ENCODE assay signal across 16 cellular contexts in genomic region chr3:56868706-56869105, GRCh38.
"Had no signal": no experiment of that assay in that cellular context is flagged by ENCODE, and none has a peak within 500 bp of the region (broad histone marks: within the 10 kb centered on the region; RNA-seq: fewer than 3 reads in every experiment).

No MANE protein-coding gene starts in this region.

- H2AFZ ChIP-seq: hepatocyte had no signal

- DNase-seq: activated CD4-positive, CD25-positive, alpha-beta regulatory T cell; activated gamma-delta T cell treated with Interleukin-2 at 50 U/mL for 16 hours; aorta; dermis blood vessel endothelial cell; erythroblast; islet precursor cell; midbrain; stimulated activated CD4-positive, alpha-beta T cell treated with anti-CD3 and anti-CD28 coated beads, Interleukin-2, amount 100 ng/mL, for 48 hours; stimulated activated naive B cell treated with anti-CD40 and anti-IgM and Interleukin-4, amounts not matched to agents 10 μg/mL and 1 μg/mL and 100 μg/mL, for 72 hours; SW 1271; trophoblast cell had no signal

- H3K27me3 ChIP-seq: breast epithelium, gastroesophageal sphincter, hepatocyte, right atrium auricular region had no signal

- H3K79me2 ChIP-seq: hepatocyte had no signal

- H3K27ac ChIP-seq: breast epithelium, gastroesophageal sphincter, hepatocyte, right atrium auricular region had no signal

- H3K4me2 ChIP-seq: hepatocyte had no signal

- H3K4me1 ChIP-seq: breast epithelium, gastroesophageal sphincter, right atrium auricular region had no signal

- H3K4me3 Mint-ChIP-seq: stimulated activated naive B cell treated with anti-CD40 and anti-IgM and Interleukin-4, amounts not matched to agents 10 μg/mL and 1 μg/mL and 100 μg/mL, for 72 hours had no signal

- H3K9me3 ChIP-seq: breast epithelium, gastroesophageal sphincter, right atrium auricular region had no signal

- H3K27me3 Mint-ChIP-seq: stimulated activated naive B cell treated with anti-CD40 and anti-IgM and Interleukin-4, amounts not matched to agents 10 μg/mL and 1 μg/mL and 100 μg/mL, for 72 hours had no signal

- H3K36me3 ChIP-seq: breast epithelium, gastroesophageal sphincter, right atrium auricular region had no signal

- H3K4me3 ChIP-seq: breast epithelium, gastroesophageal sphincter, hepatocyte, right atrium auricular region had no signal

- H3K27ac Mint-ChIP-seq: stimulated activated naive B cell treated with anti-CD40 and anti-IgM and Interleukin-4, amounts not matched to agents 10 μg/mL and 1 μg/mL and 100 μg/mL, for 72 hours had no signal

- ATAC-seq: gastroesophageal sphincter; left lobe of liver; stimulated activated naive B cell treated with anti-CD40 and anti-IgM and Interleukin-4, amounts not matched to agents 10 μg/mL and 1 μg/mL and 100 μg/mL, for 72 hours had no signal
